ENCODE assay signal across 22 cellular contexts in the genomic region with DNA sequence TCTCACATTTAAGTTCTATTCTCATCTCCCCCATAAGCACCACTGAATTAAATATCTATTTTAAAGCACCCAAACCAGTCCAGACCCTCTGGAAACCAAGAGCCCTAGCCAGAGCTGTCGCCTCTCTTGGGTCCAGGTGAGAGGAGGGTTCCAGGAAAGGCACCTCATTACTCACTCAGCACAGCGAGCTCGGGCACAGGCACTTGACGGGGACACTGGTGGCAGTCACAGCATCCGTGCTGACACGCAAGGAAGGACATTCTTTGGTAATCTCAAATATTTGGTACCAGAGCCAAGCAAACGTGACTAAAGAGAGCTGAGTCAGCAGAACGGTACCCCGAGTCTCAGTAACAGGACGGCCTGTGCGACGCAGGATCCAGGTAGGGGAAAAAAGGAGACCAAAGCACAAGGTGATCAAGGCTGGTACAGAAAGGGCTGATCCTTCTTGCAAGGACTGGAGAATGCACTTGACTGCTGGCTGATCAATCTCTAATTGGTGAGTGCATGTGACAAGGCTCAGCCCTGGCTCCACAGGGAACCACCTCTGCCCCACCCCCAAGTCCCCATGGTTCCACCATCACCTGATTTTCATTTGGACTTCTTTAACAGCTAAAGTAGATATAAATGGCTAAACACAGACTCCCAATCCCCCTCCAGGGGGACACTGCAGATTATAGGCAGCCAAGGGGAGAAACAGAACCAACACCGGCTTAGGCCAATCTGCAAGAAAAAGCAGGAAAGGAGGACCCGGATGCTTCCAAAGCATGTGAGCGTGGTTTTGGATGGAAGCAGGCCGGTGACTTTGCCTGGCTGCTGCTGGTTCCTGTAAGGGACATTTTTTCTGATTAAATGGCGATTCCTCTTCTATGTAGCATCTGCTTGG.
DNase-seq lines count a peak whose midpoint lies in the region; ATAC-seq, FAIRE-seq and TF ChIP-seq lines count a peak whose summit lies in the region.
"Had no signal": no experiment of that assay in that cellular context is flagged by ENCODE, and none has a peak within 500 bp of the region (broad histone marks: within the 10 kb centered on the region; RNA-seq: fewer than 3 reads in every experiment).

No MANE protein-coding gene starts in this region.

- ATAC-seq in Right ventricle myocardium inferior (peak; percentile 67), A549 (no peak), esophagus mucosa (no peak), HG02870 (IDR thresholded peaks at IDR 0.05; ENCODE audit: unreplicated experiment) (no peak), GM18505 (IDR thresholded peaks at IDR 0.05; ENCODE audit: unreplicated experiment) (no peak)

- H3K4me1 Mint-ChIP-seq in endodermal cell = peaks cover 12% of the 10 kb centered on the region
- H3K4me1 Mint-ChIP-seq: IgD-negative memory B cell had no signal

- H3K36me3 Mint-ChIP-seq in endodermal cell (ENCODE audit: low read depth) = peaks cover 21% of the 10 kb centered on the region

- DNase-seq in Right ventricle myocardium inferior (ENCODE audit: missing footprints) (no peak), right atrium auricular region (ENCODE audit: low spot score) (no peak), A549 (ENCODE audit: low read depth in 1 of 2, low spot score in 1 of 2) (no peak), endodermal cell (no peak), retina (peak; percentile 26)
- DNase-seq: AML-193; Caco-2; CD8-positive, alpha-beta memory T cell; DND-41; GDM1; GOT3; HCEC 1CT; HFFc6 had no signal

- TF ChIP-seq POLR2A in A549 (IDR thresholded peaks at IDR 0.05; ENCODE audit: low read length) = no peak
- no peak for TF ChIP-seq POLR2A in GM18505 (IDR thresholded peaks at IDR 0.05; ENCODE audit: borderline replicate concordance, extremely low read depth, insufficient read depth, insufficient read length)

- TF ChIP-seq RAD21 in A549 (conservative IDR thresholded peaks at IDR 0.05 in 1 of 2, IDR thresholded peaks at IDR 0.05 in 1 of 2) = no peak

- no peak overlapping the region for H3K4me3 Mint-ChIP-seq in endodermal cell
- H3K4me3 Mint-ChIP-seq: CD8-positive, alpha-beta memory T cell; HFFc6; IgD-negative memory B cell had no signal

- no peak for FAIRE-seq in A549 (lab: Jason Lieb, UNC)
- FAIRE-seq: GM12892, GM19239 had no signal

- no peak overlapping the region for H3K4me2 ChIP-seq in A549
- H3K4me2 ChIP-seq: BLaER1 had no signal

- POLR2A ChIA-PET in A549 (lab: Yijun Ruan, JAX) = no interaction called here

- H3K9ac ChIP-seq in endodermal cell (ENCODE audit: extremely low read depth, low read length, poor library complexity, severe bottlenecking) = no peak overlapping the region
- H3K9ac ChIP-seq: BLaER1 had no signal

- H3K9me3 ChIP-seq in right atrium auricular region = no peaks in the 10 kb centered on the region
- no peaks in the 10 kb centered on the region for H3K9me3 ChIP-seq in A549
- H3K9me3 ChIP-seq in endodermal cell (ENCODE audit: control insufficient read depth, low read length) = peaks cover 6% of the 10 kb centered on the region
- H3K9me3 ChIP-seq: Caco-2 had no signal

- H3K36me3 ChIP-seq in right atrium auricular region (no peaks in the 10 kb centered on the region), endodermal cell (ENCODE audit: control insufficient read depth, insufficient read depth, low read length) (no peaks in the 10 kb centered on the region)

- 95% methylated on average over 12 of the region's 17 CpGs for WGBS in A549 (ENCODE audit: missing lambda C conversion rate)
- WGBS in endodermal cell (ENCODE audit: insufficient coverage in 1 of 2, insufficient read length in 1 of 2), 2 experiments = 94 to 96% methylated on average over 13 to 17 of the region's 17 CpGs

- TF ChIP-seq EP300 in A549 (IDR thresholded peaks at IDR 0.05) = no peak

- no peaks in the 10 kb centered on the region for H3K27me3 ChIP-seq in right atrium auricular region
- H3K27me3 ChIP-seq in endodermal cell (ENCODE audit: control insufficient read depth, insufficient read depth, low read length, poor library complexity, severe bottlenecking) = no peaks in the 10 kb centered on the region
- H3K27me3 ChIP-seq: BLaER1 had no signal

- no peak overlapping the region for H3K27ac Mint-ChIP-seq in endodermal cell
- H3K27ac Mint-ChIP-seq: CD8-positive, alpha-beta memory T cell; HFFc6 had no signal

- no peak for TF ChIP-seq CTCF in right atrium auricular region (IDR thresholded peaks at IDR 0.05)
- TF ChIP-seq CTCF in A549 (IDR thresholded peaks at IDR 0.05) = no peak
- TF ChIP-seq CTCF in endodermal cell (conservative IDR thresholded peaks at IDR 0.05) = peak; percentile 32

- CTCF ChIA-PET in A549 (lab: Yijun Ruan, JAX) = interaction anchor here (1.7 to 2.4 kb wide), 2 partner anchors 13 to 86 kb away, joined by 3 to 11 read pairs; no protein-coding TSS in a partner anchor

- H3K4me1 ChIP-seq in right atrium auricular region (no peaks in the 10 kb centered on the region), A549 (no peaks in the 10 kb centered on the region), endodermal cell (ENCODE audit: control insufficient read depth, insufficient read depth, low read length) (no peaks in the 10 kb centered on the region)
- H3K4me1 ChIP-seq: BLaER1, Caco-2 had no signal

- H3K4me3 ChIP-seq in right atrium auricular region (no peak overlapping the region), A549 (no peak overlapping the region), endodermal cell (ENCODE audit: low read length) (no peak overlapping the region)
- H3K4me3 ChIP-seq: BLaER1 had no signal

- no peaks in the 10 kb centered on the region for H3K27me3 Mint-ChIP-seq in endodermal cell (ENCODE audit: insufficient read depth)
- H3K27me3 Mint-ChIP-seq: IgD-negative memory B cell had no signal

- intact Hi-C loops in Right ventricle myocardium inferior (cut with DNase I) = no loop called here

- H3K27ac ChIP-seq in right atrium auricular region = no peak overlapping the region
- no peak overlapping the region for H3K27ac ChIP-seq in A549
- H3K27ac ChIP-seq in endodermal cell (ENCODE audit: low read depth, low read length) = no peak overlapping the region
- H3K27ac ChIP-seq: 22Rv1, BLaER1, HL-60 had no signal

- peaks cover 6% of the 10 kb centered on the region for H3K9me3 Mint-ChIP-seq in endodermal cell
- H3K9me3 Mint-ChIP-seq: HFFc6 had no signal

TF ChIP-seq in A549, 52 proteins besides CTCF, POLR2A, EP300 and RAD21:
- TF ChIP-seq RARB (CRISPR knock-in tag; IDR thresholded peaks at IDR 0.05) (no peak), MAFK (IDR thresholded peaks at IDR 0.05; ENCODE audit: partially characterized antibody) (peak; percentile 92)
